ENCODE assay signal across 19 cellular contexts in genomic region chr5:98804066-98804465, GRCh38. TPM values are rescaled to one million over a fixed set of nuclear protein-coding genes. Genes with fewer than 3 reads are reported as not detected.
DNase-seq lines count a peak whose midpoint lies in the region; ATAC-seq, FAIRE-seq and TF ChIP-seq lines count a peak whose summit lies in the region.
"Had no signal": no experiment of that assay in that cellular context is flagged by ENCODE, and none has a peak within 500 bp of the region (broad histone marks: within the 10 kb centered on the region; RNA-seq: fewer than 3 reads in every experiment).

No MANE protein-coding gene starts in this region.

- no peaks in the 10 kb centered on the region for H3K9me2 ChIP-seq in PC-3 (replicated peaks; ENCODE audit: low read length)

- H3K9ac ChIP-seq in PC-3 (ENCODE audit: low read length), result no peak overlapping the region
- H3K9ac ChIP-seq: BLaER1 treated with 17β-estradiol and CSF1 and Interleukin-3, amounts not matched to agents 10 nM and 100 nM had no signal

- no TSS peak for BruUV-seq in PC-3 (replicated peaks; lab: Mats Ljungman, UMichigan)

- no peaks in the 10 kb centered on the region for H3F3A ChIP-seq in PC-3 (ENCODE audit: low read length, unreplicated experiment)

- no peak overlapping the region for H2AFZ ChIP-seq in PC-3 (ENCODE audit: low read length)

- TF ChIP-seq CTCF in PC-3 (conservative IDR thresholded peaks at IDR 0.05; ENCODE audit: low read depth, low read length), result no peak
- TF ChIP-seq CTCF in bronchial epithelial cell (IDR thresholded peaks at IDR 0.05; ENCODE audit: insufficient read depth, low read length, severe bottlenecking), result no peak

- intact Hi-C loops in PC-3 (cut with micrococcal nuclease), result no loop called here

- no peaks in the 10 kb centered on the region for H3K27me3 ChIP-seq in PC-3 (ENCODE audit: low read length)
- no peaks in the 10 kb centered on the region for H3K27me3 ChIP-seq in bronchial epithelial cell (ENCODE audit: control insufficient read depth, insufficient read depth, low read length)
- H3K27me3 ChIP-seq: BLaER1 treated with 17β-estradiol and CSF1 and Interleukin-3, amounts not matched to agents 10 nM and 100 nM had no signal

- no peaks in the 10 kb centered on the region for H3K79me2 ChIP-seq in PC-3 (ENCODE audit: low read length)

- no peak for FAIRE-seq in bronchial epithelial cell (lab: Jason Lieb, UNC)
- FAIRE-seq: GM12878, GM19239, H1, HTR-8/SVneo had no signal

- peak; percentile 38 for DNase-seq in HCEC 1CT
- peak; percentile 37 for DNase-seq in PC-3
- DNase-seq in bronchial epithelial cell (ENCODE audit: low read depth), result peak; percentile 88
- DNase-seq in glomerular visceral epithelial cell (ENCODE audit: extremely low spot score), result no peak
- DNase-seq in SW480 (ENCODE audit: low spot score), result no peak
- DNase-seq: Calu3; CD8-positive, alpha-beta T cell; DMS 273 treated with DMSO at 0.1 percent for 48 hours; DMS53; DND-41; EL; H9 had no signal

- POLR2A ChIA-PET in PC-3 (lab: Charles Lee; ENCODE audit: unreplicated experiment), result no interaction called here

- H3K9me3 ChIP-seq in PC-3 (ENCODE audit: low read length), result peaks cover 26% of the 10 kb centered on the region

- peak; percentile 64 for ATAC-seq in PC-3
- ATAC-seq in HG03108 (IDR thresholded peaks at IDR 0.05; ENCODE audit: unreplicated experiment), result no peak
- ATAC-seq: CD8-positive, alpha-beta T cell; GM12878 had no signal

- H3K36me3 ChIP-seq in PC-3 (ENCODE audit: low read depth, low read length) (peaks cover 7% of the 10 kb centered on the region; the same call in 1 of the 2 replicates), bronchial epithelial cell (ENCODE audit: control insufficient read depth, insufficient read depth, low read length) (no peaks in the 10 kb centered on the region)

- H4K20me1 ChIP-seq in PC-3 (ENCODE audit: low read length), result no peaks in the 10 kb centered on the region
- H4K20me1 ChIP-seq: BLaER1 treated with 17β-estradiol and CSF1 and Interleukin-3, amounts not matched to agents 10 nM and 100 nM had no signal

- H3K4me2 ChIP-seq in PC-3 (ENCODE audit: low read length), result no peak overlapping the region

- CTCF ChIA-PET in PC-3 (lab: Charles Lee), result interaction anchor here (0.6 kb wide), 1 partner anchor 15 kb away, joined by 7 read pairs; no protein-coding TSS in a partner anchor

- H3K4me3 ChIP-seq in PC-3 (ENCODE audit: low read length) (no peak overlapping the region), bronchial epithelial cell (ENCODE audit: low read depth, low read length) (no peak overlapping the region)
- H3K4me3 ChIP-seq: BLaER1 treated with 17β-estradiol and CSF1 and Interleukin-3, amounts not matched to agents 10 nM and 100 nM; GM12878 had no signal

- H3K27ac ChIP-seq in PC-3 (ENCODE audit: low read length), result no peak overlapping the region
- H3K27ac ChIP-seq: BLaER1 treated with 17β-estradiol and CSF1 and Interleukin-3, amounts not matched to agents 10 nM and 100 nM; HL-60 had no signal

- H3K4me1 ChIP-seq in PC-3 (ENCODE audit: insufficient read depth, low read length), result no peaks in the 10 kb centered on the region

RNA-seq across cellular contexts. Expression of gene RGMB, which starts 30.6 kb away (rescaled TPM):
- total RNA-seq in PC-3 (2014; rRNA removed) (31.1 and 37.3 TPM in 2 replicates), bronchial epithelial cell (6.8 and 6.9 TPM in 2 replicates)

Comparison
In these comparisons a context has a peak if more than half of its experiments do, and no peak if none do; other contexts are left out.
1. DNase-seq: peak in HCEC 1CT (single experiment), PC-3 (single experiment) and bronchial epithelial cell (single experiment); none in glomerular visceral epithelial cell (single experiment) and SW480 (single experiment).